Comparison of ENCODE assay signal across 29 cellular contexts in genomic region chr7:112877671-112878460, GRCh38.
DNase-seq lines count a peak whose midpoint lies in the region; ATAC-seq lines count a peak whose summit lies in the region.
"Had no signal": no experiment of that assay in that cellular context is flagged by ENCODE, and none has a peak within 500 bp of the region (broad histone marks: within the 10 kb centered on the region; RNA-seq: fewer than 3 reads in every experiment).

No MANE protein-coding gene starts in this region.

- peaks cover 11% of the 10 kb centered on the region for H3K4me1 Mint-ChIP-seq in activated naive CD8-positive, alpha-beta T cell (ENCODE audit: low read depth)
- H3K4me1 Mint-ChIP-seq in activated naive CD8-positive, alpha-beta T cell treated with anti-CD3 and anti-CD28 coated beads for 36 hours, result peaks cover 10% of the 10 kb centered on the region
- H3K4me1 Mint-ChIP-seq: H9 had no signal

- ATAC-seq in HG02763 (IDR thresholded peaks at IDR 0.05; ENCODE audit: unreplicated experiment) (no peak), HG02970 (IDR thresholded peaks at IDR 0.05; ENCODE audit: low FRiP score, unreplicated experiment) (no peak), HG02884 (IDR thresholded peaks at IDR 0.05; ENCODE audit: unreplicated experiment) (no peak), HG03432 (IDR thresholded peaks at IDR 0.05; ENCODE audit: unreplicated experiment) (no peak)
- ATAC-seq: gastroesophageal sphincter, left cardiac atrium had no signal

- H3K9me3 Mint-ChIP-seq in activated naive CD8-positive, alpha-beta T cell (ENCODE audit: low read depth), result no peaks in the 10 kb centered on the region
- H3K9me3 Mint-ChIP-seq in activated naive CD8-positive, alpha-beta T cell treated with anti-CD3 and anti-CD28 coated beads for 36 hours, result no peaks in the 10 kb centered on the region
- H3K9me3 Mint-ChIP-seq: CD4-positive, alpha-beta memory T cell; central memory CD8-positive, alpha-beta T cell; H9; type B pancreatic cell had no signal

- no peak overlapping the region for H3K4me3 Mint-ChIP-seq in activated naive CD8-positive, alpha-beta T cell
- H3K4me3 Mint-ChIP-seq in activated naive CD8-positive, alpha-beta T cell treated with anti-CD3 and anti-CD28 coated beads for 36 hours, result no peak overlapping the region
- H3K4me3 Mint-ChIP-seq: CD4-positive, alpha-beta memory T cell; central memory CD8-positive, alpha-beta T cell; H9; stimulated activated naive B cell treated with anti-CD40 and anti-IgM and Interleukin-4, amounts not matched to agents 10 μg/mL and 1 μg/mL and 100 μg/mL, for 72 hours; type B pancreatic cell had no signal

- no peaks in the 10 kb centered on the region for H3K27me3 Mint-ChIP-seq in activated naive CD8-positive, alpha-beta T cell
- H3K27me3 Mint-ChIP-seq in activated naive CD8-positive, alpha-beta T cell treated with anti-CD3 and anti-CD28 coated beads for 36 hours, result no peaks in the 10 kb centered on the region
- H3K27me3 Mint-ChIP-seq: CD4-positive, alpha-beta memory T cell; central memory CD8-positive, alpha-beta T cell; stimulated activated naive B cell treated with anti-CD40 and anti-IgM and Interleukin-4, amounts not matched to agents 10 μg/mL and 1 μg/mL and 100 μg/mL, for 72 hours; type B pancreatic cell had no signal

- peak overlapping the region; percentile 4 for H3K27ac Mint-ChIP-seq in activated naive CD8-positive, alpha-beta T cell
- no peak overlapping the region for H3K27ac Mint-ChIP-seq in activated naive CD8-positive, alpha-beta T cell treated with anti-CD3 and anti-CD28 coated beads for 36 hours
- H3K27ac Mint-ChIP-seq: H9, type B pancreatic cell had no signal

- no peak for DNase-seq in activated naive CD8-positive, alpha-beta T cell treated with anti-CD3 and anti-CD28 coated beads for 36 hours
- peak; percentile 29 for DNase-seq in amniotic epithelial cell (ENCODE audit: low read depth)
- DNase-seq in iris pigment epithelial cell (ENCODE audit: low read depth), result peak; percentile 44
- DNase-seq: activated CD4-positive, alpha-beta T cell treated with anti-CD3 and anti-CD28 coated beads for 48 hours; activated CD8-positive, alpha-beta memory T cell treated with anti-CD3 and anti-CD28 coated beads for 24 hours; activated effector memory CD4-positive, alpha-beta T cell treated with Interleukin-2 at 50 U/mL for 16 hours; activated T-cell treated with anti-CD3 and anti-CD28 coated beads for 4 hours; AML-193; CD4-positive, alpha-beta memory T cell; H9; hippocampal formation; left cardiac atrium; NCI-H1417 treated with DMSO at 0.1 percent for 48 hours; NCI-H2029 treated with DMSO at 0.1 percent for 48 hours; NCI-H526; ovary; Peyer's patch; SHP77 treated with DMSO at 0.1 percent for 48 hours; stimulated activated naive B cell treated with anti-CD40 and anti-IgM and Interleukin-4, amounts not matched to agents 10 μg/mL and 1 μg/mL and 100 μg/mL, for 72 hours; substantia nigra; T-helper 9 cell had no signal

- H3K36me3 Mint-ChIP-seq in activated naive CD8-positive, alpha-beta T cell, result peaks cover 14% of the 10 kb centered on the region
- H3K36me3 Mint-ChIP-seq in activated naive CD8-positive, alpha-beta T cell treated with anti-CD3 and anti-CD28 coated beads for 36 hours, result peaks cover 21% of the 10 kb centered on the region
